ENCODE assay signal across 10 cellular contexts in the genomic region with DNA sequence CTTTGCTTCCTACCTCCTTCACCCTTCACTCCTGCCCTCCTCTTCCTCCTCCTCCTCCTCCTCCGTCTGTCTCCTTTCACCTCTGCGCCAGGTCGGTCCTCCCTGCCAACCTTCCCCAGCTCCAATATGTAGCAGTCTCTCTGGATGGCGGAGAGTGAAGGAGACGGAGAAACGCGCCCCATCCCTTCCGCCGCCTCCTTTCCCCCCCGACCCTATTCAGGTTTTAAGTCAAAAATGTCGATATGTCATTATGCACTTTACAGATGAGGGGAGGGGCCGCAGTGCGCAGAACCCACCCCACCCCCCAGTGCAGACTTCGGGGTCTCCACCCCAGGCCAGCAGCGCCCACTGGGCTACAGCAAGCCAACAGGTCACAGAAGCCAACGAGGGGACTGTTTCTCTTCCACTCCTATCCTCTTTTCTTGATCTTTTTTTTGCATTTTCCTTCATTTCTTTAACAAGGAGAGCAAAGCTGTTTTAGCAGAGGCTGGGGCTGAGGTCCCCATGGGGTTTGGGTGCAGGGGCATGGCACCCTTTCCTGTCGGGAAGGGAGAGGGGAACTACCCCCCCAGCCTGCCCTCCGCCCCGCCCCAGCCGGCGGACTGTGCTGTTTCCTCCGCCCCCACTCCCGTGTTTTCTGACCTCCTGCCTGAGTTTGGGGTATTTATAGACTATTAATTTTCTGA. TPM values are rescaled to one million over a fixed set of nuclear protein-coding genes. Genes with fewer than 3 reads are reported as not detected.
DNase-seq lines count a peak whose midpoint lies in the region; ATAC-seq and TF ChIP-seq lines count a peak whose summit lies in the region.
"Had no signal": no experiment of that assay in that cellular context is flagged by ENCODE, and none has a peak within 500 bp of the region (broad histone marks: within the 10 kb centered on the region; RNA-seq: fewer than 3 reads in every experiment).

No MANE protein-coding gene starts in this region.

- no peak for DNase-seq in right atrium auricular region (ENCODE audit: low spot score)
- no peak for DNase-seq in left cardiac atrium
- no peak for DNase-seq in chondrocyte (ENCODE audit: low spot score)
- no peak for DNase-seq in nephron progenitor cell
- DNase-seq in COLO829 (ENCODE audit: low spot score), result no peak
- DNase-seq in stimulated activated CD4-positive, alpha-beta T cell treated with anti-CD3 and anti-CD28 coated beads, Interleukin-15, amount 100 ng/mL, for 24 hours, result no peak
- DNase-seq: amniotic stem cell, SHP77 had no signal

- no peaks in the 10 kb centered on the region for H3K27me3 ChIP-seq in right atrium auricular region

- H3K4me1 Mint-ChIP-seq in chondrocyte (ENCODE audit: low read depth), result peaks cover 76% of the 10 kb centered on the region
- H3K4me1 Mint-ChIP-seq in nephron progenitor cell, result peaks cover 62% of the 10 kb centered on the region

- no peaks in the 10 kb centered on the region for H3K9me3 ChIP-seq in right atrium auricular region

- no peak overlapping the region for H3K4me3 Mint-ChIP-seq in chondrocyte (ENCODE audit: unreplicated experiment)
- peak overlapping the region; percentile 42 for H3K4me3 Mint-ChIP-seq in nephron progenitor cell

- H3K27me3 Mint-ChIP-seq in chondrocyte (ENCODE audit: low read depth) (no peaks in the 10 kb centered on the region), nephron progenitor cell (ENCODE audit: low read depth, poor library complexity) (peaks cover 3% of the 10 kb centered on the region)

- peak overlapping the region; percentile 88 for H3K27ac Mint-ChIP-seq in chondrocyte (ENCODE audit: unreplicated experiment)
- peak overlapping the region; percentile 87 for H3K27ac Mint-ChIP-seq in nephron progenitor cell

- H3K9me3 Mint-ChIP-seq in chondrocyte (ENCODE audit: low read depth) (no peaks in the 10 kb centered on the region), nephron progenitor cell (no peaks in the 10 kb centered on the region)

- H3K27ac ChIP-seq in right atrium auricular region, result peak overlapping the region; percentile 93 to 97

- ATAC-seq in left cardiac atrium, result no peak
- ATAC-seq in GM21619 (IDR thresholded peaks at IDR 0.05; ENCODE audit: unreplicated experiment), result no peak
- ATAC-seq in esophagus mucosa, result no peak

- peaks cover 0 to 97% of the 10 kb centered on the region in 2 donors for H3K4me1 ChIP-seq in right atrium auricular region

- H3K36me3 ChIP-seq in right atrium auricular region, result peaks cover 47% of the 10 kb centered on the region

- H3K36me3 Mint-ChIP-seq in chondrocyte (ENCODE audit: low read depth) (peaks cover 20% of the 10 kb centered on the region), nephron progenitor cell (ENCODE audit: low read depth) (peaks cover 18% of the 10 kb centered on the region)

- intact Hi-C loops in left cardiac atrium (cut with DNase I), result no loop called here

- H3K4me3 ChIP-seq in right atrium auricular region, result no peak overlapping the region

- TF ChIP-seq CTCF in right atrium auricular region (IDR thresholded peaks at IDR 0.05) (no peak), chondrocyte (IDR thresholded peaks at IDR 0.05) (no peak), nephron progenitor cell (IDR thresholded peaks at IDR 0.05) (no peak)

RNA-seq across cellular contexts. Expression of a gene that starts 9.2 kb away (rescaled TPM):
- 10 to 100 TPM; 42.1 to 42.2 TPM for total RNA-seq in right atrium auricular region
- total RNA-seq in left cardiac atrium, result 100 to 1,000 TPM in 1 of 2 donors, 10 to 100 TPM in 1; 58.7 to 148 TPM
- 64.5 to 75.3 TPM (median 68.3 TPM) in 3 replicates for total RNA-seq in chondrocyte
- total RNA-seq in esophagus mucosa, result 99.3 TPM

RNA-seq across cellular contexts. Expression of a gene that starts 11.5 kb away (rescaled TPM):
- total RNA-seq in right atrium auricular region (100 to 1,000 TPM; 288 to 385 TPM), left cardiac atrium (100 to 1,000 TPM; 229 to 379 TPM), chondrocyte (295 to 320 TPM (median 303 TPM) in 3 replicates), esophagus mucosa (172 TPM)

RNA-seq across cellular contexts. Expression of a gene that starts 16.1 kb away (rescaled TPM):
- 100 to 1,000 TPM; 193 to 269 TPM for total RNA-seq in right atrium auricular region
- 100 to 1,000 TPM; 540 to 639 TPM for total RNA-seq in left cardiac atrium
- total RNA-seq in chondrocyte, result 110 to 125 TPM (median 122 TPM) in 3 replicates
- 251 TPM for total RNA-seq in esophagus mucosa

RNA-seq across cellular contexts. Expression of a gene that starts 17.7 kb away (rescaled TPM):
- total RNA-seq in right atrium auricular region, result 10 to 100 TPM; 28.9 to 29.8 TPM
- total RNA-seq in left cardiac atrium, result 10 to 100 TPM; 19.2 to 21.4 TPM
- total RNA-seq in chondrocyte, result 32.7 to 41.3 TPM (median 36.1 TPM) in 3 replicates
- total RNA-seq in esophagus mucosa, result 41.2 TPM

RNA-seq across cellular contexts. Expression of a gene that starts 19.8 kb away (rescaled TPM):
- 1 to 10 TPM; 2.4 to 2.6 TPM for total RNA-seq in right atrium auricular region
- total RNA-seq in left cardiac atrium, result 1 to 10 TPM; 1.6 to 3.8 TPM
- total RNA-seq in chondrocyte, result 4.8 to 9.0 TPM (median 7.6 TPM) in 3 replicates
- total RNA-seq in esophagus mucosa, result 2.0 TPM
